5 cellular contexts compared by ENCODE assay signal in the genomic region with DNA sequence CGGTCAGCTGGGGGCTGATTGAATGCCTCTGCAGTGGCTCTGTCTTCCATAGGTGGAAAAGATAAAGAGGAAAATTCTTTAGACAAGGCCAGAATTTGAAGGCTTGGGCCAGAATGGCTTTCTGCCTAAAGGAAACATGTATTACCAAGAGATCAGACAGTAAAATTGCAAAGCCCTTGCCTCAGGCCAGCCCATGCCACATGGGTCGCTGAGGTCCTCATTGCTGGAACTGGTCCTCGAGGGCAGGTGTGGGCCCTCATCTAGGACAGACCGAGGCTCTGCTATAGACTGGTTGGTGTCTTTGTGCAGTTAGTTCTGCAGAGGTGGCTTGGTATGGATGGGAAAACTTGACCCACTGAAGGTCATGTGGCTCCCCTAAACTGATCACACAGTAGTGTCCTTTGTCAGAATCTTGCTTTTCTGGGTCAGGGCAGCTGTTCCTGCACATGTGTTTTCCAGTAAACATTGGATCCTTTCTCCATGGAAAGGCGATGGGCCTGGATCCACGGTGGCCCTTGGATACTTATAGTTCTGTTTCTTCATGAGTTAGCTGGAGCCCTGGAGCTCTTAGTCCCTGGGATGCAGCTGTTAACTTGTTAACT.
"Had no signal": no experiment of that assay in that cellular context is flagged by ENCODE, and none has a peak within 500 bp of the region (broad histone marks: within the 10 kb centered on the region; RNA-seq: fewer than 3 reads in every experiment).

No MANE protein-coding gene starts in this region.

- H3K4me3 Mint-ChIP-seq: H9 had no signal

- H3K27ac ChIP-seq: GM23248 had no signal

- H3K27ac Mint-ChIP-seq: H9 had no signal

- H3K9me3 Mint-ChIP-seq: H9 had no signal

- H3K4me3 ChIP-seq: GM23248 had no signal

- DNase-seq: GM23248, GOT3, H9, HCEC 1CT, IMR-90 had no signal
